ENCODE assay signal across 1 cellular context in genomic region chr20:3172933-3173581, GRCh38.
TF ChIP-seq lines count a peak whose summit lies in the region.

LZTS3 (minus strand) TSS chr20:3173549; CDS start chr20:3167163, 6,386 bp downstream.

TF ChIP-seq in HEK293, 187 proteins besides CTCF, POLR2A, EP300 and RAD21 (continued from another document and continues in another):
- TF ChIP-seq ZBTB44 (tag by site-specific recombination; IDR thresholded peaks at IDR 0.05) = no peak
- no peak for TF ChIP-seq ZNF76 (tag by site-specific recombination; IDR thresholded peaks at IDR 0.05; ENCODE audit: borderline replicate concordance, low read depth)
- TF ChIP-seq ZNF394 (tag by site-specific recombination; IDR thresholded peaks at IDR 0.05; ENCODE audit: borderline replicate concordance) = peak; percentile 50; the same call in 1 of the 2 replicates
- TF ChIP-seq GLIS1 (tag by site-specific recombination; IDR thresholded peaks at IDR 0.05) = peak; percentile 100
- peak; percentile 73 for TF ChIP-seq PRDM4 (tag by site-specific recombination; IDR thresholded peaks at IDR 0.05)
- no peak for TF ChIP-seq ZNF571 (tag by site-specific recombination; IDR thresholded peaks at IDR 0.05)
- TF ChIP-seq ZNF404 (tag by site-specific recombination; IDR thresholded peaks at IDR 0.05) = no peak
- no peak for TF ChIP-seq ELK4 (IDR thresholded peaks at IDR 0.05; ENCODE audit: borderline replicate concordance, low read depth, low read length)
- TF ChIP-seq ZSCAN16 (tag by site-specific recombination; IDR thresholded peaks at IDR 0.05) = no peak
- no peak for TF ChIP-seq ZNF510 (tag by site-specific recombination; IDR thresholded peaks at IDR 0.05; ENCODE audit: insufficient replicate concordance)
- TF ChIP-seq ZNF777 (tag by site-specific recombination; IDR thresholded peaks at IDR 0.05; ENCODE audit: borderline replicate concordance) = no peak
- no peak for TF ChIP-seq ZNF138 (tag by site-specific recombination; IDR thresholded peaks at IDR 0.05; ENCODE audit: borderline replicate concordance)
- no peak for TF ChIP-seq ZNF280D (tag by site-specific recombination; IDR thresholded peaks at IDR 0.05)
- peak; percentile 41; the same call in 1 of the 2 replicates for TF ChIP-seq ZNF501 (tag by site-specific recombination; IDR thresholded peaks at IDR 0.05)
- TF ChIP-seq ZBTB49 (tag by site-specific recombination; IDR thresholded peaks at IDR 0.05; ENCODE audit: low read depth) = no peak
- peak; percentile 85; the same call in 1 of the 2 replicates for TF ChIP-seq ZBTB1 (tag by site-specific recombination; IDR thresholded peaks at IDR 0.05)
- TF ChIP-seq ZNF792 (tag by site-specific recombination; IDR thresholded peaks at IDR 0.05) = no peak
- TF ChIP-seq ZNF747 (tag by site-specific recombination; IDR thresholded peaks at IDR 0.05) = no peak
- no peak for TF ChIP-seq ZNF174 (tag by site-specific recombination; IDR thresholded peaks at IDR 0.05)
- no peak for TF ChIP-seq ZNF530 (tag by site-specific recombination; IDR thresholded peaks at IDR 0.05; ENCODE audit: low read depth)
- TF ChIP-seq ZNF24 (tag by site-specific recombination; IDR thresholded peaks at IDR 0.05) = peak; percentile 88
- TF ChIP-seq GLI4 (tag by site-specific recombination; IDR thresholded peaks at IDR 0.05) = 0 out of 2 replicates have a peak, but pooled peaks have one; percentile 20
- TF ChIP-seq ZNF10 (tag by site-specific recombination; IDR thresholded peaks at IDR 0.05) = no peak
- no peak for TF ChIP-seq PRDM10 (tag by site-specific recombination; IDR thresholded peaks at IDR 0.05)
- TF ChIP-seq YY1 (tag by site-specific recombination; IDR thresholded peaks at IDR 0.05) = no peak
- TF ChIP-seq ZNF426 (tag by site-specific recombination; IDR thresholded peaks at IDR 0.05) = no peak
- TF ChIP-seq IKZF3 (tag by site-specific recombination; IDR thresholded peaks at IDR 0.05) = peak; percentile 36; the same call in 1 of the 2 replicates
- TF ChIP-seq ZXDB (tag by site-specific recombination; IDR thresholded peaks at IDR 0.05) = peak; percentile 99
- no peak for TF ChIP-seq SCRT2 (tag by site-specific recombination; IDR thresholded peaks at IDR 0.05)
- no peak for TF ChIP-seq ZNF19 (tag by site-specific recombination; IDR thresholded peaks at IDR 0.05; ENCODE audit: low read depth)
- TF ChIP-seq ZNF114 (tag by site-specific recombination; IDR thresholded peaks at IDR 0.05) = no peak
- TF ChIP-seq WT1 (tag by site-specific recombination; IDR thresholded peaks at IDR 0.05) = peak; percentile 91
- no peak for TF ChIP-seq SCRT1 (tag by site-specific recombination; IDR thresholded peaks at IDR 0.05; ENCODE audit: borderline replicate concordance)
- TF ChIP-seq GFI1B (tag by site-specific recombination; IDR thresholded peaks at IDR 0.05) = 0 out of 2 replicates have a peak, but pooled peaks have one; percentile 21
- no peak for TF ChIP-seq ZNF37A (tag by site-specific recombination; IDR thresholded peaks at IDR 0.05)
- peak; percentile 96 for TF ChIP-seq ZEB2 (tag by site-specific recombination; IDR thresholded peaks at IDR 0.05)
- TF ChIP-seq ZNF133 (tag by site-specific recombination; IDR thresholded peaks at IDR 0.05) = no peak
- TF ChIP-seq HOXD13 (CRISPR knock-in tag; IDR thresholded peaks at IDR 0.05; ENCODE audit: borderline replicate concordance) = no peak
- no peak for TF ChIP-seq ZNF292 (tag by site-specific recombination; IDR thresholded peaks at IDR 0.05; ENCODE audit: borderline replicate concordance, low read depth)
- TF ChIP-seq ATF2 (tag by site-specific recombination; IDR thresholded peaks at IDR 0.05; ENCODE audit: low read depth) = peak; percentile 98
- TF ChIP-seq ZNF544 (tag by site-specific recombination; IDR thresholded peaks at IDR 0.05) = no peak
- TF ChIP-seq KLF9 (tag by site-specific recombination; IDR thresholded peaks at IDR 0.05; ENCODE audit: low read depth) = peak; percentile 99
- peak; percentile 54; the same call in 1 of the 2 replicates for TF ChIP-seq ZSCAN23 (tag by site-specific recombination; IDR thresholded peaks at IDR 0.05)
- peak; percentile 95 for TF ChIP-seq HIC1 (tag by site-specific recombination; IDR thresholded peaks at IDR 0.05)
- no peak for TF ChIP-seq ZNF585B (tag by site-specific recombination; IDR thresholded peaks at IDR 0.05)
- TF ChIP-seq ZNF785 (tag by site-specific recombination; IDR thresholded peaks at IDR 0.05) = no peak
- no peak for TF ChIP-seq ZNF626 (tag by site-specific recombination; IDR thresholded peaks at IDR 0.05)
- TF ChIP-seq HOXC10 (CRISPR knock-in tag; IDR thresholded peaks at IDR 0.05) = no peak
- peak; percentile 95 for TF ChIP-seq KLF16 (tag by site-specific recombination; IDR thresholded peaks at IDR 0.05)
- TF ChIP-seq ZNF660 (tag by site-specific recombination; IDR thresholded peaks at IDR 0.05) = no peak; the same call in 1 of the 2 replicates
